ENCODE assay signal across 15 cellular contexts in genomic region chr1:116537439-116537838, GRCh38. TPM values are rescaled to one million over a fixed set of nuclear protein-coding genes. Genes with fewer than 3 reads are reported as not detected.
DNase-seq lines count a peak whose midpoint lies in the region; ATAC-seq and TF ChIP-seq lines count a peak whose summit lies in the region.
"Had no signal": no experiment of that assay in that cellular context is flagged by ENCODE, and none has a peak within 500 bp of the region (broad histone marks: within the 10 kb centered on the region; RNA-seq: fewer than 3 reads in every experiment).

No MANE protein-coding gene starts in this region.

- peaks cover 17% of the 10 kb centered on the region for H3K4me1 Mint-ChIP-seq in CD8-positive, alpha-beta T cell (ENCODE audit: low read depth)
- H3K4me1 Mint-ChIP-seq: nephron had no signal

- H3K27me3 ChIP-seq in GM23248 (replicated peaks; ENCODE audit: insufficient read depth): no peaks in the 10 kb centered on the region
- no peaks in the 10 kb centered on the region for H3K27me3 ChIP-seq in RWPE2 (ENCODE audit: insufficient read depth, poor library complexity, severe bottlenecking)
- H3K27me3 ChIP-seq in foreskin keratinocyte: no peaks in the 10 kb centered on the region
- H3K27me3 ChIP-seq in CD8-positive, alpha-beta T cell (ENCODE audit: insufficient read depth, low read length): no peaks in the 10 kb centered on the region
- H3K27me3 ChIP-seq: gastrocnemius medialis, SJSA1 had no signal

- H3K9ac ChIP-seq in GM23248: no peak overlapping the region

- H2AFZ ChIP-seq in GM23248: no peak overlapping the region

- in situ Hi-C loops in GM23248 (cut with MboI): no loop called here

- H4K20me1 ChIP-seq in GM23248 (ENCODE audit: insufficient read depth): no peaks in the 10 kb centered on the region

- H3K4me2 ChIP-seq in GM23248 (ENCODE audit: unreplicated experiment): no peak overlapping the region

- 0 out of 2 replicates have a peak, but pooled peaks cover 21% of the 10 kb centered on the region for H3K4me1 ChIP-seq in GM23248 (ENCODE audit: insufficient read depth)
- peaks cover 45% of the 10 kb centered on the region for H3K4me1 ChIP-seq in RWPE2 (ENCODE audit: insufficient read depth, poor library complexity, severe bottlenecking)
- peaks cover 49% of the 10 kb centered on the region for H3K4me1 ChIP-seq in foreskin keratinocyte
- H3K4me1 ChIP-seq in CD8-positive, alpha-beta T cell (ENCODE audit: insufficient read depth, low read length): no peaks in the 10 kb centered on the region
- H3K4me1 ChIP-seq: gastrocnemius medialis, HAP-1, SJSA1 had no signal

- 50 to 51% methylated on average over 2 of the region's 2 CpGs for WGBS in GM23248 (ENCODE audit: low coverage in 1 of 2, low lambda C conversion rate in 2 of 2, missing lambda C conversion rate in 2 of 2), 2 experiments

- no peaks in the 10 kb centered on the region for H3K36me3 ChIP-seq in GM23248 (ENCODE audit: low read depth)
- H3K36me3 ChIP-seq in RWPE2 (ENCODE audit: low read depth): peaks cover 15% of the 10 kb centered on the region
- H3K36me3 ChIP-seq in CD8-positive, alpha-beta T cell (ENCODE audit: insufficient read depth, low read length): no peaks in the 10 kb centered on the region

- H3K27ac ChIP-seq in GM23248 (no peak overlapping the region), RWPE2 (ENCODE audit: poor library complexity, severe bottlenecking) (peak overlapping the region; percentile 87), foreskin keratinocyte (peak overlapping the region; percentile 79)
- H3K27ac ChIP-seq in CD8-positive, alpha-beta T cell (ENCODE audit: low read depth, low read length): no peak overlapping the region
- H3K27ac ChIP-seq: gastrocnemius medialis, SJSA1 had no signal

- CTCF ChIA-PET in CD8-positive, alpha-beta T cell (lab: Charles Lee): interaction anchor here (0.7 to 1.1 kb wide), 2 partner anchors 9 to 22 kb away, joined by 3 to 5 read pairs; no protein-coding TSS in a partner anchor

- POLR2A ChIA-PET in CD8-positive, alpha-beta T cell (lab: Charles Lee): no interaction called here

- H3K79me2 ChIP-seq in GM23248 (ENCODE audit: insufficient read depth): no peaks in the 10 kb centered on the region

- H3K36me3 Mint-ChIP-seq in CD8-positive, alpha-beta T cell: peaks cover 39% of the 10 kb centered on the region

- DNase-seq in AG08395 (ENCODE audit: low spot score): peak; percentile 27
- DNase-seq in GM23248: peak; percentile 54
- DNase-seq in RWPE2 (ENCODE audit: low spot score): peak; percentile 96
- DNase-seq in foreskin keratinocyte: peak; percentile 99 to 100
- DNase-seq in CD8-positive, alpha-beta T cell: no peak
- no peak for DNase-seq in stimulated activated naive CD4-positive, alpha-beta T cell (lab: John Stamatoyannopoulos, UW)
- no peak for DNase-seq in occipital lobe (lab: John Stamatoyannopoulos, UW)
- DNase-seq: caudate nucleus; CD4-positive, alpha-beta T cell; gastrocnemius medialis; NCI-H2171 had no signal

- H3K27me3 Mint-ChIP-seq in CD8-positive, alpha-beta T cell (ENCODE audit: low read depth): no peaks in the 10 kb centered on the region
- H3K27me3 Mint-ChIP-seq: CD4-positive, alpha-beta T cell had no signal

- ATAC-seq in RWPE2 (ENCODE audit: low read depth) (peak; percentile 99), foreskin keratinocyte (peak; percentile 97), GM18867 (IDR thresholded peaks at IDR 0.05; ENCODE audit: unreplicated experiment) (no peak)
- no peak for ATAC-seq in CD8-positive, alpha-beta T cell
- ATAC-seq: gastrocnemius medialis had no signal

- intact Hi-C loops in CD8-positive, alpha-beta T cell (cut with DNase I, micrococcal nuclease): no loop called here

- no peak overlapping the region for H3K4me3 Mint-ChIP-seq in CD8-positive, alpha-beta T cell
- H3K4me3 Mint-ChIP-seq: CD4-positive, alpha-beta T cell; nephron had no signal

- H3K9me3 ChIP-seq in GM23248 (ENCODE audit: low read depth) (no peaks in the 10 kb centered on the region), RWPE2 (ENCODE audit: severe bottlenecking) (no peaks in the 10 kb centered on the region)
- no peaks in the 10 kb centered on the region for H3K9me3 ChIP-seq in CD8-positive, alpha-beta T cell (ENCODE audit: low read length)
- H3K9me3 ChIP-seq: gastrocnemius medialis, HAP-1, SJSA1 had no signal

- no peak overlapping the region for H3K4me3 ChIP-seq in GM23248
- no peak overlapping the region for H3K4me3 ChIP-seq in RWPE2 (ENCODE audit: severe bottlenecking)
- H3K4me3 ChIP-seq in CD8-positive, alpha-beta T cell (ENCODE audit: low read depth, low read length): no peak overlapping the region
- H3K4me3 ChIP-seq: gastrocnemius medialis, HAP-1, SJSA1 had no signal

- peaks cover 17% of the 10 kb centered on the region for H3F3A ChIP-seq in GM23248 (ENCODE audit: insufficient read depth)

- no peak for TF ChIP-seq CTCF in RWPE2 (IDR thresholded peaks at IDR 0.05; ENCODE audit: poor library complexity, severe bottlenecking)
- TF ChIP-seq CTCF in foreskin keratinocyte (conservative IDR thresholded peaks at IDR 0.05): no peak
- TF ChIP-seq CTCF in CD8-positive, alpha-beta T cell (IDR thresholded peaks at IDR 0.05): no peak

- no peak overlapping the region for H3K27ac Mint-ChIP-seq in CD8-positive, alpha-beta T cell
- H3K27ac Mint-ChIP-seq: CD4-positive, alpha-beta T cell; nephron had no signal

- no peaks in the 10 kb centered on the region for H3K9me3 Mint-ChIP-seq in CD8-positive, alpha-beta T cell
- H3K9me3 Mint-ChIP-seq: CD4-positive, alpha-beta T cell; nephron had no signal

- H3K9me2 ChIP-seq in GM23248 (ENCODE audit: insufficient read depth): no peaks in the 10 kb centered on the region

RNA-seq across cellular contexts. Expression of gene CD58, which starts 33.4 kb away (rescaled TPM):
- 14.1 and 16.9 TPM in 2 replicates for total RNA-seq in GM23248 (2014; rRNA removed; shearing (Covaris generic))
- polyA plus RNA-seq in GM23248 (2016; fragmentation: Nextera tagmentation; extraction: Ambion mirVana) (30.0 and 31.7 TPM in 2 replicates), foreskin keratinocyte (13.4 and 13.6 TPM in 2 replicates)
- total RNA-seq in foreskin keratinocyte (14.4 and 14.5 TPM in 2 replicates), occipital lobe (7.3 TPM)
- total RNA-seq in CD8-positive, alpha-beta T cell: 1 to 10 TPM; 5.4 to 6.6 TPM

Comparison
In these comparisons a context has a peak if more than half of its experiments do, and no peak if none do; other contexts are left out.
1. DNase-seq: peak in AG08395 (single experiment), GM23248 (single experiment), RWPE2 (single experiment) and foreskin keratinocyte (2 of 2); none in CD8-positive, alpha-beta T cell (0 of 7), stimulated activated naive CD4-positive, alpha-beta T cell (0 of 6) and occipital lobe (single experiment).
2. H3K27ac ChIP-seq: peak in RWPE2 (single experiment) and foreskin keratinocyte (single experiment); none in GM23248 (single experiment) and CD8-positive, alpha-beta T cell (single experiment).
3. ATAC-seq: peak in RWPE2 (single experiment) and foreskin keratinocyte (single experiment); none in CD8-positive, alpha-beta T cell (single experiment) and GM18867 (single experiment).